3 cellular contexts compared by ENCODE assay signal in genomic region chr2:85258194-85258605, GRCh38.
TF ChIP-seq lines count a peak whose summit lies in the region.

No MANE protein-coding gene starts in this region.

TF ChIP-seq in IMR-90, 13 proteins besides CTCF, POLR2A, EP300 and RAD21:
- TF ChIP-seq MAZ (IDR thresholded peaks at IDR 0.05; ENCODE audit: borderline replicate concordance, low read depth, low read length) = no peak
- TF ChIP-seq MAFK (IDR thresholded peaks at IDR 0.05; ENCODE audit: low read depth, low read length) = no peak
- no peak for TF ChIP-seq SMC3 (IDR thresholded peaks at IDR 0.05; ENCODE audit: low read depth, low read length)
- TF ChIP-seq RCOR1 (IDR thresholded peaks at IDR 0.05; ENCODE audit: insufficient replicate concordance, low read length) = no peak
- TF ChIP-seq ELK1 (IDR thresholded peaks at IDR 0.05; ENCODE audit: borderline replicate concordance, low read depth, low read length) = no peak
- TF ChIP-seq RFX5 (IDR thresholded peaks at IDR 0.05; ENCODE audit: low read depth, low read length) = no peak
- TF ChIP-seq BHLHE40 (IDR thresholded peaks at IDR 0.05; ENCODE audit: low read depth, low read length) = no peak
- TF ChIP-seq USF2 (IDR thresholded peaks at IDR 0.05; ENCODE audit: low read depth, low read length) = no peak
- TF ChIP-seq FOS (IDR thresholded peaks at IDR 0.05; ENCODE audit: low read depth, low read length) = no peak
- TF ChIP-seq NFE2L2 (IDR thresholded peaks at IDR 0.05; ENCODE audit: low read depth, low read length) = no peak
- no peak for TF ChIP-seq CEBPB (IDR thresholded peaks at IDR 0.05; ENCODE audit: low read depth, low read length)
- no peak for TF ChIP-seq MXI1 (IDR thresholded peaks at IDR 0.05; ENCODE audit: borderline replicate concordance, low read depth, low read length)
- no peak for TF ChIP-seq CHD1 (IDR thresholded peaks at IDR 0.05; ENCODE audit: low read depth, low read length)

TF ChIP-seq in H1, 55 proteins besides CTCF, POLR2A, EP300 and RAD21:
- TF ChIP-seq ASH2L (IDR thresholded peaks at IDR 0.05; ENCODE audit: low read length) = no peak
- no peak for TF ChIP-seq POLR2AphosphoS5 (IDR thresholded peaks at IDR 0.05; ENCODE audit: low read depth, low read length)
- no peak for TF ChIP-seq KDM5A (IDR thresholded peaks at IDR 0.05; ENCODE audit: low read length)
- TF ChIP-seq CBX8 (IDR thresholded peaks at IDR 0.05; ENCODE audit: borderline replicate concordance, low read depth, low read length) = no peak
- no peak for TF ChIP-seq PHF8 (conservative IDR thresholded peaks at IDR 0.05; ENCODE audit: low read depth, low read length)
- no peak for TF ChIP-seq SP4 (IDR thresholded peaks at IDR 0.05; ENCODE audit: low read length)
- no peak for TF ChIP-seq GABPA (IDR thresholded peaks at IDR 0.05; ENCODE audit: borderline replicate concordance, insufficient read depth, low read length)
- TF ChIP-seq RBBP5 (IDR thresholded peaks at IDR 0.05; ENCODE audit: borderline replicate concordance, low read depth, low read length) = no peak
- TF ChIP-seq BRCA1 (IDR thresholded peaks at IDR 0.05; ENCODE audit: low read depth, low read length) = no peak
- TF ChIP-seq GTF2F1 (IDR thresholded peaks at IDR 0.05; ENCODE audit: borderline replicate concordance, low read depth, low read length) = no peak
- no peak for TF ChIP-seq EGR1 (IDR thresholded peaks at IDR 0.05; ENCODE audit: borderline replicate concordance, low read depth, low read length)
- TF ChIP-seq HDAC6 (IDR thresholded peaks at IDR 0.05; ENCODE audit: low read depth, low read length) = no peak
- TF ChIP-seq E2F6 (IDR thresholded peaks at IDR 0.05) = no peak
- TF ChIP-seq SIN3A (conservative IDR thresholded peaks at IDR 0.05 in 1 of 2, IDR thresholded peaks at IDR 0.05 in 1 of 2; ENCODE audit: low read depth in 1 of 2, low read length in 2 of 2) = no peak
- TF ChIP-seq ZNF274 (IDR thresholded peaks at IDR 0.05; ENCODE audit: borderline replicate concordance, extremely low read depth, low read length) = no peak
- TF ChIP-seq NRF1 (IDR thresholded peaks at IDR 0.05; ENCODE audit: low read depth, low read length) = no peak

TF ChIP-seq in HepG2, 621 proteins besides CTCF, POLR2A, EP300 and RAD21:
- TF ChIP-seq NCOA1 (CRISPR knock-in tag; IDR thresholded peaks at IDR 0.05) = no peak
